10 cellular contexts compared by ENCODE assay signal in genomic region chr20:38730167-38730988, GRCh38. TPM values are rescaled to one million over a fixed set of nuclear protein-coding genes. Genes with fewer than 3 reads are reported as not detected.
DNase-seq lines count a peak whose midpoint lies in the region; ATAC-seq and FAIRE-seq lines count a peak whose summit lies in the region.
"Had no signal": no experiment of that assay in that cellular context is flagged by ENCODE, and none has a peak within 500 bp of the region (broad histone marks: within the 10 kb centered on the region; RNA-seq: fewer than 3 reads in every experiment).

No MANE protein-coding gene starts in this region.

- H3K36me3 Mint-ChIP-seq in activated T-helper 1 cell treated with anti-CD3 and anti-CD28 coated beads, Interleukin-12 subunit alpha, Interleukin-12 subunit beta, Interleukin-2, Interleukin-4 antibody, amounts not matched to agents 30 ng/mL and 10 ng/mL and 1 ng/mL, durations not matched to agents 14 hours and 24 hours and 36 hours (ENCODE audit: low read depth): peaks cover 5% of the 10 kb centered on the region
- peaks cover 11% of the 10 kb centered on the region for H3K36me3 Mint-ChIP-seq in memory B cell

- peaks cover 84% of the 10 kb centered on the region for H3K27me3 Mint-ChIP-seq in activated T-helper 1 cell treated with anti-CD3 and anti-CD28 coated beads, Interleukin-12 subunit alpha, Interleukin-12 subunit beta, Interleukin-2, Interleukin-4 antibody, amounts not matched to agents 30 ng/mL and 10 ng/mL and 1 ng/mL, durations not matched to agents 14 hours and 24 hours and 36 hours (ENCODE audit: insufficient read depth)
- H3K27me3 Mint-ChIP-seq in memory B cell: peaks cover 62% of the 10 kb centered on the region

- H3K36me3 ChIP-seq in BLaER1 (no peaks in the 10 kb centered on the region), H7 (replicated peaks; ENCODE audit: control insufficient read depth, insufficient read depth, low read length) (no peaks in the 10 kb centered on the region)
- H3K36me3 ChIP-seq: thyroid gland had no signal

- DNase-seq in H7 (peak; percentile 48), memory B cell (ENCODE audit: low spot score in 2 of 2) (peak in 1 of 2 donors; percentile 22), DMS114 treated with DMSO at 0.1 percent for 48 hours (lab: John Stamatoyannopoulos, UW; ENCODE audit: unreplicated experiment) (no peak), C1 segment of cervical spinal cord (lab: John Stamatoyannopoulos, UW) (no peak), urothelium cell line (ENCODE audit: low spot score) (no peak), A172 (ENCODE audit: low spot score) (no peak)
- DNase-seq in activated T-helper 1 cell treated with anti-CD3 and anti-CD28 coated beads, Interleukin-12 subunit alpha, Interleukin-12 subunit beta, Interleukin-2, Interleukin-4 antibody, amounts not matched to agents 30 ng/mL and 10 ng/mL and 1 ng/mL, durations not matched to agents 14 hours and 24 hours and 36 hours (ENCODE audit: low spot score): no peak

- H3K4me3 ChIP-seq in BLaER1 (peak overlapping the region; percentile 65), H7 (ENCODE audit: insufficient read depth, low read depth, low read length) (peak overlapping the region; percentile 48)

- no peak for FAIRE-seq in urothelium cell line (lab: Jason Lieb, UNC)

- H3K4me1 ChIP-seq in BLaER1: peaks cover 60% of the 10 kb centered on the region

- intact Hi-C loops in activated T-helper 1 cell treated with anti-CD3 and anti-CD28 coated beads, Interleukin-12 subunit alpha, Interleukin-12 subunit beta, Interleukin-2, Interleukin-4 antibody, amounts not matched to agents 30 ng/mL and 10 ng/mL and 1 ng/mL, durations not matched to agents 14 hours and 24 hours and 36 hours (cut with micrococcal nuclease): loop anchor here (5.0 kb wide), 1 partner anchor 53 kb away; no protein-coding TSS in a partner anchor

- peak overlapping the region; percentile 76 for H3K27ac Mint-ChIP-seq in activated T-helper 1 cell treated with anti-CD3 and anti-CD28 coated beads, Interleukin-12 subunit alpha, Interleukin-12 subunit beta, Interleukin-2, Interleukin-4 antibody, amounts not matched to agents 30 ng/mL and 10 ng/mL and 1 ng/mL, durations not matched to agents 14 hours and 24 hours and 36 hours
- peak overlapping the region; percentile 91 for H3K27ac Mint-ChIP-seq in memory B cell

- ATAC-seq in memory B cell (ENCODE audit: low read depth): no peak

- H3K27ac ChIP-seq in BLaER1: no peak overlapping the region
- H3K27ac ChIP-seq: thyroid gland had no signal

- no peak overlapping the region for H3K9ac ChIP-seq in BLaER1

- peaks cover 12% of the 10 kb centered on the region for H3K9me3 ChIP-seq in BLaER1
- H3K9me3 ChIP-seq: thyroid gland had no signal

- peaks cover 8% of the 10 kb centered on the region for H3K9me3 Mint-ChIP-seq in activated T-helper 1 cell treated with anti-CD3 and anti-CD28 coated beads, Interleukin-12 subunit alpha, Interleukin-12 subunit beta, Interleukin-2, Interleukin-4 antibody, amounts not matched to agents 30 ng/mL and 10 ng/mL and 1 ng/mL, durations not matched to agents 14 hours and 24 hours and 36 hours
- H3K9me3 Mint-ChIP-seq in memory B cell: peaks cover 1% of the 10 kb centered on the region

- H3K4me2 ChIP-seq in BLaER1: peak overlapping the region; percentile 97

- peaks cover 61% of the 10 kb centered on the region for H3K27me3 ChIP-seq in BLaER1
- H3K27me3 ChIP-seq in H7 (ENCODE audit: control insufficient read depth, insufficient read depth, low read length): peaks cover 78% of the 10 kb centered on the region

- peaks cover 52% of the 10 kb centered on the region for H4K20me1 ChIP-seq in BLaER1

- H3K4me3 Mint-ChIP-seq in activated T-helper 1 cell treated with anti-CD3 and anti-CD28 coated beads, Interleukin-12 subunit alpha, Interleukin-12 subunit beta, Interleukin-2, Interleukin-4 antibody, amounts not matched to agents 30 ng/mL and 10 ng/mL and 1 ng/mL, durations not matched to agents 14 hours and 24 hours and 36 hours: peak overlapping the region; percentile 61
- peak overlapping the region; percentile 54 for H3K4me3 Mint-ChIP-seq in memory B cell

- peaks cover 54% of the 10 kb centered on the region for H3K4me1 Mint-ChIP-seq in activated T-helper 1 cell treated with anti-CD3 and anti-CD28 coated beads, Interleukin-12 subunit alpha, Interleukin-12 subunit beta, Interleukin-2, Interleukin-4 antibody, amounts not matched to agents 30 ng/mL and 10 ng/mL and 1 ng/mL, durations not matched to agents 14 hours and 24 hours and 36 hours (ENCODE audit: low read depth)
- H3K4me1 Mint-ChIP-seq in memory B cell: peaks cover 39% of the 10 kb centered on the region

RNA-seq across cellular contexts. Expression of gene SLC32A1, which starts 6.1 kb away (rescaled TPM):
- total RNA-seq in H7 (2014; rRNA removed; shearing (Covaris generic)): 0.07 TPM in 1 of 2 replicates, not detected in the other
- not detected in 2 replicates for total RNA-seq in activated T-helper 1 cell treated with anti-CD3 and anti-CD28 coated beads, Interleukin-12 subunit alpha, Interleukin-12 subunit beta, Interleukin-2, Interleukin-4 antibody, amounts not matched to agents 30 ng/mL and 10 ng/mL and 1 ng/mL, durations not matched to agents 14 hours and 24 hours and 36 hours
- not detected in 2 replicates for total RNA-seq in A172 (2014; rRNA removed; shearing (Covaris generic))
- total RNA-seq: glomerular endothelial cell, thyroid gland had no signal

RNA-seq across cellular contexts. Expression of gene ACTR5, which starts 17.9 kb away (rescaled TPM):
- total RNA-seq in H7 (2014; rRNA removed; shearing (Covaris generic)): 16.0 and 17.0 TPM in 2 replicates
- 14.9 and 15.2 TPM in 2 replicates for total RNA-seq in activated T-helper 1 cell treated with anti-CD3 and anti-CD28 coated beads, Interleukin-12 subunit alpha, Interleukin-12 subunit beta, Interleukin-2, Interleukin-4 antibody, amounts not matched to agents 30 ng/mL and 10 ng/mL and 1 ng/mL, durations not matched to agents 14 hours and 24 hours and 36 hours
- total RNA-seq in A172 (2014; rRNA removed; shearing (Covaris generic)): 9.4 and 12.0 TPM in 2 replicates
